Comparison of ENCODE assay signal across 1 cellular context in genomic region chr7:80921130-80921529, GRCh38.
TF ChIP-seq lines count a peak whose summit lies in the region.

No MANE protein-coding gene starts in this region.

TF ChIP-seq in H1, 55 proteins besides CTCF, POLR2A, EP300 and RAD21:
- TF ChIP-seq SRF (IDR thresholded peaks at IDR 0.05; ENCODE audit: low read depth, low read length) = no peak
- no peak for TF ChIP-seq E2F6 (IDR thresholded peaks at IDR 0.05)
- no peak for TF ChIP-seq BCL11A (IDR thresholded peaks at IDR 0.05; ENCODE audit: low read depth in 2 of 2, low read length in 2 of 2)
- TF ChIP-seq MAX (IDR thresholded peaks at IDR 0.05) = no peak
- TF ChIP-seq KDM4A (IDR thresholded peaks at IDR 0.05; ENCODE audit: low read depth, low read length, severe bottlenecking) = no peak
